24 cellular contexts compared by ENCODE assay signal in genomic region chr3:148884261-148884660, GRCh38. TPM values are rescaled to one million over a fixed set of nuclear protein-coding genes. Genes with fewer than 3 reads are reported as not detected.
"Had no signal": no experiment of that assay in that cellular context is flagged by ENCODE, and none has a peak within 500 bp of the region (broad histone marks: within the 10 kb centered on the region; RNA-seq: fewer than 3 reads in every experiment).

No MANE protein-coding gene starts in this region.

- H3K79me2 ChIP-seq: parathyroid adenoma had no signal

- H3K27ac Mint-ChIP-seq: activated B cell treated with CpG ODN at 0.5 μM for 24 hours; activated CD4-positive, alpha-beta memory T cell treated with anti-CD3 and anti-CD28 coated beads, Interleukin-2, amount 10 ng/mL, durations not matched to agents 7 days and 5 days; activated CD8-positive, alpha-beta memory T cell treated with anti-CD3 and anti-CD28 coated beads, Interleukin-2, amount 10 ng/mL, durations not matched to agents 7 days and 5 days; activated naive CD8-positive, alpha-beta T cell treated with anti-CD3 and anti-CD28 coated beads for 36 hours; nephron; stimulated activated naive CD8-positive, alpha-beta T cell treated with anti-CD3 and anti-CD28 coated beads, Interleukin-15, amount 100 ng/mL, for 72 hours; T-helper 2 cell treated with Interferon-gamma antibody and Interleukin-4, amounts not matched to agents 5 μg/mL and 100 μg/mL, for 36 hours had no signal

- H3K9me3 ChIP-seq: right lobe of liver, suprapubic skin, transverse colon, uterus had no signal

- H3K4me3 ChIP-seq: lung, right lobe of liver, smooth muscle cell, suprapubic skin, transverse colon, uterus had no signal

- H3K36me3 Mint-ChIP-seq: activated CD8-positive, alpha-beta memory T cell treated with anti-CD3 and anti-CD28 coated beads, Interleukin-2, amount 10 ng/mL, durations not matched to agents 7 days and 5 days; activated naive CD8-positive, alpha-beta T cell treated with anti-CD3 and anti-CD28 coated beads for 36 hours had no signal

- H3K36me3 ChIP-seq: right lobe of liver, suprapubic skin, transverse colon, uterus had no signal

- H3K9ac ChIP-seq: parathyroid adenoma had no signal

- H3K4me3 Mint-ChIP-seq: activated B cell treated with CpG ODN at 0.5 μM for 24 hours; activated CD4-positive, alpha-beta memory T cell treated with anti-CD3 and anti-CD28 coated beads, Interleukin-2, amount 10 ng/mL, durations not matched to agents 7 days and 5 days; activated CD8-positive, alpha-beta memory T cell treated with anti-CD3 and anti-CD28 coated beads, Interleukin-2, amount 10 ng/mL, durations not matched to agents 7 days and 5 days; activated naive CD8-positive, alpha-beta T cell treated with anti-CD3 and anti-CD28 coated beads for 36 hours; nephron; stimulated activated naive CD8-positive, alpha-beta T cell treated with anti-CD3 and anti-CD28 coated beads, Interleukin-15, amount 100 ng/mL, for 72 hours; T-helper 2 cell treated with Interferon-gamma antibody and Interleukin-4, amounts not matched to agents 5 μg/mL and 100 μg/mL, for 36 hours had no signal

- H3K4me1 ChIP-seq: foreskin keratinocyte, parathyroid adenoma, right lobe of liver, suprapubic skin, transverse colon, uterus had no signal

- H3K4me2 ChIP-seq: smooth muscle cell had no signal

- DNase-seq: activated B cell treated with CpG ODN at 0.5 μM for 24 hours; activated CD4-positive, alpha-beta memory T cell treated with anti-CD3 and anti-CD28 coated beads, Interleukin-2, amount 10 ng/mL, durations not matched to agents 7 days and 5 days; activated CD4-positive, alpha-beta T cell treated with anti-CD3 and anti-CD28 coated beads for 4 hours; activated CD8-positive, alpha-beta memory T cell treated with anti-CD3 and anti-CD28 coated beads, Interleukin-2, amount 10 ng/mL, durations not matched to agents 7 days and 5 days; activated naive CD8-positive, alpha-beta T cell treated with anti-CD3 and anti-CD28 coated beads for 36 hours; amniotic stem cell; caudate nucleus; foreskin keratinocyte; hypothalamus; midbrain; right lobe of liver; stimulated activated CD4-positive, alpha-beta T cell treated with anti-CD3 and anti-CD28 coated beads, Interleukin-4, amount 100 ng/mL, for 1 hour; stimulated activated naive CD8-positive, alpha-beta T cell treated with anti-CD3 and anti-CD28 coated beads, Interleukin-15, amount 100 ng/mL, for 72 hours; transverse colon; uterus had no signal

- H3K9me3 Mint-ChIP-seq: activated B cell treated with CpG ODN at 0.5 μM for 24 hours; activated CD4-positive, alpha-beta memory T cell treated with anti-CD3 and anti-CD28 coated beads, Interleukin-2, amount 10 ng/mL, durations not matched to agents 7 days and 5 days; activated naive CD8-positive, alpha-beta T cell treated with anti-CD3 and anti-CD28 coated beads for 36 hours; nephron; stimulated activated naive CD8-positive, alpha-beta T cell treated with anti-CD3 and anti-CD28 coated beads, Interleukin-15, amount 100 ng/mL, for 72 hours; T-helper 2 cell treated with Interferon-gamma antibody and Interleukin-4, amounts not matched to agents 5 μg/mL and 100 μg/mL, for 36 hours had no signal

- ATAC-seq: activated CD8-positive, alpha-beta memory T cell treated with anti-CD3 and anti-CD28 coated beads, Interleukin-2, amount 10 ng/mL, durations not matched to agents 7 days and 5 days; esophagus mucosa; foreskin keratinocyte; right lobe of liver; stimulated activated naive CD8-positive, alpha-beta T cell treated with anti-CD3 and anti-CD28 coated beads, Interleukin-15, amount 100 ng/mL, for 72 hours had no signal

- H3K4me1 Mint-ChIP-seq: activated B cell treated with CpG ODN at 0.5 μM for 24 hours; activated CD4-positive, alpha-beta memory T cell treated with anti-CD3 and anti-CD28 coated beads, Interleukin-2, amount 10 ng/mL, durations not matched to agents 7 days and 5 days; activated CD8-positive, alpha-beta memory T cell treated with anti-CD3 and anti-CD28 coated beads, Interleukin-2, amount 10 ng/mL, durations not matched to agents 7 days and 5 days; activated naive CD8-positive, alpha-beta T cell treated with anti-CD3 and anti-CD28 coated beads for 36 hours; nephron; stimulated activated naive CD8-positive, alpha-beta T cell treated with anti-CD3 and anti-CD28 coated beads, Interleukin-15, amount 100 ng/mL, for 72 hours had no signal

- H3K27ac ChIP-seq: foreskin keratinocyte, parathyroid adenoma, right lobe of liver, suprapubic skin, transverse colon, uterus had no signal

- H3K27me3 ChIP-seq: foreskin keratinocyte, right lobe of liver, suprapubic skin, transverse colon, uterus had no signal

- H3K27me3 Mint-ChIP-seq: activated B cell treated with CpG ODN at 0.5 μM for 24 hours had no signal

- H2AFZ ChIP-seq: parathyroid adenoma had no signal

- FAIRE-seq: colon, keratinocyte had no signal

RNA-seq across cellular contexts. Expression of gene CPA3, which starts 19.2 kb away (rescaled TPM):
- total RNA-seq: activated B cell treated with CpG ODN at 0.5 μM for 24 hours; activated CD4-positive, alpha-beta memory T cell treated with anti-CD3 and anti-CD28 coated beads, Interleukin-2, amount 10 ng/mL, durations not matched to agents 7 days and 5 days; activated CD8-positive, alpha-beta memory T cell treated with anti-CD3 and anti-CD28 coated beads, Interleukin-2, amount 10 ng/mL, durations not matched to agents 7 days and 5 days; activated naive CD8-positive, alpha-beta T cell treated with anti-CD3 and anti-CD28 coated beads for 36 hours; foreskin keratinocyte; smooth muscle cell had no signal

RNA-seq across cellular contexts. Expression of gene CPB1, which starts 56.6 kb away (rescaled TPM):
- total RNA-seq: activated B cell treated with CpG ODN at 0.5 μM for 24 hours; activated CD4-positive, alpha-beta memory T cell treated with anti-CD3 and anti-CD28 coated beads, Interleukin-2, amount 10 ng/mL, durations not matched to agents 7 days and 5 days; activated CD8-positive, alpha-beta memory T cell treated with anti-CD3 and anti-CD28 coated beads, Interleukin-2, amount 10 ng/mL, durations not matched to agents 7 days and 5 days; activated naive CD8-positive, alpha-beta T cell treated with anti-CD3 and anti-CD28 coated beads for 36 hours; esophagus mucosa; foreskin keratinocyte; smooth muscle cell; suprapubic skin; uterus had no signal
